ENCODE assay signal across 8 cellular contexts in the genomic region with DNA sequence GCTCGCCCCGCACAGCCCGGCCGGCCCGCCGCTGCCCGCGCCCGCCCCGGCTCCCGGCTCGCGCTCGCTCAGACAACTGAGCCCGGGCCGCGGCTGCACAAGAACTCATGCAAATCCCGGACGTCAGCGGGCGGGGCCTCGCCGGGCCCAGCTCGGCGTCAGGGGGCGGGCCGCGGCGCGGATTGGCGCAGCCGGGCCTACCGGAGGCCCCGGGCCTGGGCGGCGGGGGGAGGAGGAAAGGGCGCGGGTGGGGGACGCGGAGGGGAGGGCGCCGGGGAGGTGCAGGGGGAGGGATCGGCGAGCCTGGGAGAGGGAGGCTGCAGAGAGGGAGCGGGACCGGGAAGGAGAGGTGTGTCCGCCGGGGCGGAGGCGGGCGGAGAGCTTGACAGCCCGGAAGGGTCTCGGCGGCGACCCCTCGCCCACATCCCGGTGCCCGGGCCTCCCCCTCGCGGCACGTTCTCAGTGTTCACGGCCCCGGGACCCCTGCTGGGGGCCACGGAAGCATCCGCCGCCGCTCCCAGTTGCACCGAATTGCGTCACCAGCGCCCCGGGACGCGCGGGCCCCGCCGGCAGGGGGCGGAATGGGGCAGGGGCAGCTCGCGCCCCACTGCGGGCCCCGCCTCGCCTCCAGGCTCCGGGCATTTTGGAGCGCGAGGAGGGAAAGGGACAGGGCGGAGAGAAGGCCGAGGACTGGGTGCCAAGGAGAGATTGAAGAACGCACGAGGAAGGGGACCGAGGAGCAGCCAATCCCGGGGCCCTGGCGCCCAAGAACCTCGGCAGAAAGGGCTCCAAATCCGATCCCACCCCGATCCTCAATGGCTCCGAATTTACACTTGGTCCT. TPM values are rescaled to one million over a fixed set of nuclear protein-coding genes. Genes with fewer than 3 reads are reported as not detected.
DNase-seq lines count a peak whose midpoint lies in the region; ATAC-seq and TF ChIP-seq lines count a peak whose summit lies in the region.

TSS of gene CBX4 (minus strand) at position 78 of the 841 bp plus-strand sequence. CDS start 189 bp downstream, outside the sequence.

- DNase-seq in DMS53 treated with DMSO at 0.1 percent for 48 hours (lab: John Stamatoyannopoulos, UW; ENCODE audit: unreplicated experiment) (peak; percentile 88), LoVo (ENCODE audit: low spot score) (peak; percentile 96), fibroblast of the aortic adventitia (ENCODE audit: low read depth) (peak; percentile 86), nephron progenitor cell (peak; percentile 93)
- DNase-seq in activated T-helper 9 cell treated with anti-CD3 and anti-CD28 coated beads, Interleukin-2, amount 50 U/mL, for 16 hours (ENCODE audit: low read depth): peak; percentile 88

- peak within 1 kb of the TSS; percentile 88 for H3K4me3 Mint-ChIP-seq in nephron progenitor cell
- H3K4me3 Mint-ChIP-seq in stimulated activated naive CD8-positive, alpha-beta T cell treated with anti-CD3 and anti-CD28 coated beads, Interleukin-15, Interleukin-2, amounts not matched to agents 100 ng/mL and 50 ng/mL, for 24 hours: peak within 1 kb of the TSS; percentile 90

- peaks cover 2% of the 10 kb centered on the region for H3K36me3 Mint-ChIP-seq in nephron progenitor cell (ENCODE audit: low read depth)
- H3K36me3 Mint-ChIP-seq in stimulated activated naive CD8-positive, alpha-beta T cell treated with anti-CD3 and anti-CD28 coated beads, Interleukin-15, Interleukin-2, amounts not matched to agents 100 ng/mL and 50 ng/mL, for 24 hours (ENCODE audit: low read depth): peaks cover 3% of the 10 kb centered on the region

- ATAC-seq in GM21786 (IDR thresholded peaks at IDR 0.05; ENCODE audit: unreplicated experiment): peak; percentile 48

- peak; percentile 35 for TF ChIP-seq CTCF in fibroblast of the aortic adventitia (IDR thresholded peaks at IDR 0.05; ENCODE audit: insufficient read depth, low read length)
- TF ChIP-seq CTCF in nephron progenitor cell (IDR thresholded peaks at IDR 0.05): peak; percentile 58

- H3K27me3 Mint-ChIP-seq in nephron progenitor cell (ENCODE audit: low read depth, poor library complexity): peaks cover 85% of the 10 kb centered on the region
- H3K27me3 Mint-ChIP-seq in stimulated activated naive CD8-positive, alpha-beta T cell treated with anti-CD3 and anti-CD28 coated beads, Interleukin-15, Interleukin-2, amounts not matched to agents 100 ng/mL and 50 ng/mL, for 24 hours: peaks cover 26% of the 10 kb centered on the region

- H3K4me1 Mint-ChIP-seq in nephron progenitor cell: peaks cover 33% of the 10 kb centered on the region
- peaks cover 53% of the 10 kb centered on the region for H3K4me1 Mint-ChIP-seq in stimulated activated naive CD8-positive, alpha-beta T cell treated with anti-CD3 and anti-CD28 coated beads, Interleukin-15, Interleukin-2, amounts not matched to agents 100 ng/mL and 50 ng/mL, for 24 hours (ENCODE audit: low read depth)

- peak; percentile 65 for TF ChIP-seq POLR2A in Raji (IDR thresholded peaks at IDR 0.05; ENCODE audit: insufficient read depth, low read depth, low read length)

- no peaks in the 10 kb centered on the region for H3K9me3 Mint-ChIP-seq in nephron progenitor cell
- no peaks in the 10 kb centered on the region for H3K9me3 Mint-ChIP-seq in stimulated activated naive CD8-positive, alpha-beta T cell treated with anti-CD3 and anti-CD28 coated beads, Interleukin-15, Interleukin-2, amounts not matched to agents 100 ng/mL and 50 ng/mL, for 24 hours

- H3K27ac Mint-ChIP-seq in nephron progenitor cell: peak within 1 kb of the TSS; percentile 24
- H3K27ac Mint-ChIP-seq in stimulated activated naive CD8-positive, alpha-beta T cell treated with anti-CD3 and anti-CD28 coated beads, Interleukin-15, Interleukin-2, amounts not matched to agents 100 ng/mL and 50 ng/mL, for 24 hours: peak within 1 kb of the TSS; percentile 89

- peak within 1 kb of the TSS; percentile 83 for H3K4me3 ChIP-seq in fibroblast of the aortic adventitia (ENCODE audit: low read depth, low read length)

RNA-seq across cellular contexts. Expression of gene CBX4, which starts in this region (rescaled TPM):
- 8.3 and 12.8 TPM in 2 replicates for total RNA-seq in fibroblast of the aortic adventitia (ENCODE audit: low replicate concordance)

Comparison
In these comparisons a context has a peak if more than half of its experiments do, and no peak if none do; other contexts are left out.
1. Peak in every context shown above with its lines: DNase-seq, ATAC-seq and H3K4me3 ChIP-seq.